Comparison of ENCODE assay signal across 18 cellular contexts in genomic region chr12:104662908-104663307, GRCh38.
"Had no signal": no experiment of that assay in that cellular context is flagged by ENCODE, and none has a peak within 500 bp of the region (broad histone marks: within the 10 kb centered on the region; RNA-seq: fewer than 3 reads in every experiment).

No MANE protein-coding gene starts in this region.

- H3K4me3 Mint-ChIP-seq: activated B cell treated with CpG ODN at 0.5 μM for 24 hours; activated CD4-positive, alpha-beta memory T cell treated with anti-CD3 and anti-CD28 coated beads for 36 hours; activated naive CD8-positive, alpha-beta T cell treated with anti-CD3 and anti-CD28 coated beads, Interleukin-2, amount 10 ng/mL, durations not matched to agents 7 days and 5 days; effector memory CD8-positive, alpha-beta T cell; stimulated activated naive CD8-positive, alpha-beta T cell treated with anti-CD3 and anti-CD28 coated beads, Interleukin-15, Interleukin-2, amounts not matched to agents 100 ng/mL and 50 ng/mL, for 24 hours had no signal

- H3K9me3 ChIP-seq: esophagus squamous epithelium, lower lobe of right lung, prostate gland, right atrium auricular region, tibial nerve, uterus had no signal

- H3K4me1 ChIP-seq: prostate gland, uterus had no signal

- H3K27me3 Mint-ChIP-seq: activated B cell treated with CpG ODN at 0.5 μM for 24 hours; activated CD4-positive, alpha-beta memory T cell treated with anti-CD3 and anti-CD28 coated beads for 36 hours; activated naive CD8-positive, alpha-beta T cell treated with anti-CD3 and anti-CD28 coated beads, Interleukin-2, amount 10 ng/mL, durations not matched to agents 7 days and 5 days; effector memory CD8-positive, alpha-beta T cell; stimulated activated naive CD8-positive, alpha-beta T cell treated with anti-CD3 and anti-CD28 coated beads, Interleukin-15, Interleukin-2, amounts not matched to agents 100 ng/mL and 50 ng/mL, for 24 hours had no signal

- H3K9me3 Mint-ChIP-seq: activated B cell treated with CpG ODN at 0.5 μM for 24 hours; activated CD4-positive, alpha-beta memory T cell treated with anti-CD3 and anti-CD28 coated beads for 36 hours; activated naive CD8-positive, alpha-beta T cell treated with anti-CD3 and anti-CD28 coated beads, Interleukin-2, amount 10 ng/mL, durations not matched to agents 7 days and 5 days; activated T-helper 2 cell treated with anti-CD3 and anti-CD28 coated beads, Interferon-gamma antibody, Interleukin-2, Interleukin-4, amounts not matched to agents 10 μg/mL and 5 μg/mL and 100 μg/mL, durations not matched to agents 14 hours and 24 hours and 36 hours; effector memory CD8-positive, alpha-beta T cell; stimulated activated naive CD8-positive, alpha-beta T cell treated with anti-CD3 and anti-CD28 coated beads, Interleukin-15, Interleukin-2, amounts not matched to agents 100 ng/mL and 50 ng/mL, for 24 hours had no signal

- H3K4me3 ChIP-seq: cardiac muscle cell, esophagus squamous epithelium, lower lobe of right lung, prostate gland, right atrium auricular region, skin epidermis, tibial nerve, uterus had no signal

- ATAC-seq: effector memory CD8-positive, alpha-beta T cell; lower lobe of right lung had no signal

- H3K27ac Mint-ChIP-seq: activated B cell treated with CpG ODN at 0.5 μM for 24 hours; activated CD4-positive, alpha-beta memory T cell treated with anti-CD3 and anti-CD28 coated beads for 36 hours; activated naive CD8-positive, alpha-beta T cell treated with anti-CD3 and anti-CD28 coated beads, Interleukin-2, amount 10 ng/mL, durations not matched to agents 7 days and 5 days; activated T-helper 2 cell treated with anti-CD3 and anti-CD28 coated beads, Interferon-gamma antibody, Interleukin-2, Interleukin-4, amounts not matched to agents 10 μg/mL and 5 μg/mL and 100 μg/mL, durations not matched to agents 14 hours and 24 hours and 36 hours; stimulated activated naive CD8-positive, alpha-beta T cell treated with anti-CD3 and anti-CD28 coated beads, Interleukin-15, Interleukin-2, amounts not matched to agents 100 ng/mL and 50 ng/mL, for 24 hours had no signal

- H3K27ac ChIP-seq: cardiac muscle cell, esophagus squamous epithelium, lower lobe of right lung, prostate gland, right atrium auricular region, skin epidermis, tibial nerve, uterus had no signal

- DNase-seq: activated B cell treated with CpG ODN at 0.5 μM for 24 hours; activated CD4-positive, alpha-beta memory T cell treated with anti-CD3 and anti-CD28 coated beads for 36 hours; activated CD4-positive, alpha-beta T cell treated with anti-CD3 and anti-CD28 coated beads for 4 hours; activated naive CD4-positive, alpha-beta T cell treated with Interleukin-2 at 50 U/mL for 16 hours; activated naive CD8-positive, alpha-beta T cell treated with anti-CD3 and anti-CD28 coated beads, Interleukin-2, amount 10 ng/mL, durations not matched to agents 7 days and 5 days; amygdala; effector memory CD8-positive, alpha-beta T cell; esophagus squamous epithelium; left cardiac atrium; lower lobe of right lung; uterus had no signal
